In genomic region chr6:44339763-44340625, GRCh38 we compare ENCODE assay signal across 15 cellular contexts. TPM values are rescaled to one million over a fixed set of nuclear protein-coding genes. Genes with fewer than 3 reads are reported as not detected.
DNase-seq lines count a peak whose midpoint lies in the region; ATAC-seq and TF ChIP-seq lines count a peak whose summit lies in the region.
"Had no signal": no experiment of that assay in that cellular context is flagged by ENCODE, and none has a peak within 500 bp of the region (broad histone marks: within the 10 kb centered on the region; RNA-seq: fewer than 3 reads in every experiment).

No MANE protein-coding gene starts in this region.

- DNase-seq in stimulated activated CD4-positive, alpha-beta T cell treated with anti-CD3 and anti-CD28 coated beads, Interleukin-15, amount 100 ng/mL, for 24 hours, result peak; percentile 19
- no peak for DNase-seq in stimulated activated CD4-positive, alpha-beta T cell treated with anti-CD3 and anti-CD28 coated beads, Interleukin-12 subunit alpha, Interleukin-12 subunit beta, amount 100 ng/mL, for 4 hours
- DNase-seq in RPMI7951 (ENCODE audit: low read depth) (peak; percentile 7), fibroblast of villous mesenchyme (ENCODE audit: low read depth) (peak; percentile 14), DMS114 treated with DMSO at 0.1 percent for 48 hours (lab: John Stamatoyannopoulos, UW; ENCODE audit: unreplicated experiment) (no peak)
- no peak for DNase-seq in stimulated activated naive CD8-positive, alpha-beta T cell treated with anti-CD3 and anti-CD28 coated beads, Interleukin-15, amount 100 ng/mL, for 72 hours
- DNase-seq: amygdala, C1 segment of cervical spinal cord, heart left ventricle, T-cell had no signal

- H3K27ac Mint-ChIP-seq in stimulated activated naive CD8-positive, alpha-beta T cell treated with anti-CD3 and anti-CD28 coated beads, Interleukin-15, amount 100 ng/mL, for 72 hours, result no peak overlapping the region
- H3K27ac Mint-ChIP-seq: stimulated activated naive CD8-positive, alpha-beta T cell treated with anti-CD3 and anti-CD28 coated beads, Interleukin-15, Interleukin-2, amounts not matched to agents 100 ng/mL and 50 ng/mL, for 24 hours; T-cell had no signal

- no peak overlapping the region for H3K4me3 ChIP-seq in fibroblast of villous mesenchyme (ENCODE audit: low read depth, low read length)
- H3K4me3 ChIP-seq: heart left ventricle, lung had no signal

- H3K27me3 Mint-ChIP-seq in stimulated activated naive CD8-positive, alpha-beta T cell treated with anti-CD3 and anti-CD28 coated beads, Interleukin-15, amount 100 ng/mL, for 72 hours, result peaks cover 39% of the 10 kb centered on the region

- peak; percentile 40 for ATAC-seq in stimulated activated naive CD8-positive, alpha-beta T cell treated with anti-CD3 and anti-CD28 coated beads, Interleukin-15, amount 100 ng/mL, for 72 hours
- ATAC-seq in HG03378 (IDR thresholded peaks at IDR 0.05; ENCODE audit: unreplicated experiment), result no peak
- ATAC-seq in GM19463 (IDR thresholded peaks at IDR 0.05; ENCODE audit: unreplicated experiment), result no peak
- ATAC-seq: heart left ventricle, T-cell had no signal

- peaks cover 6% of the 10 kb centered on the region for H3K4me1 Mint-ChIP-seq in stimulated activated naive CD8-positive, alpha-beta T cell treated with anti-CD3 and anti-CD28 coated beads, Interleukin-15, amount 100 ng/mL, for 72 hours

- no peak for TF ChIP-seq CTCF in fibroblast of villous mesenchyme (IDR thresholded peaks at IDR 0.05; ENCODE audit: insufficient read depth, low read depth, low read length)

- H3K9me3 Mint-ChIP-seq in stimulated activated naive CD8-positive, alpha-beta T cell treated with anti-CD3 and anti-CD28 coated beads, Interleukin-15, amount 100 ng/mL, for 72 hours, result no peaks in the 10 kb centered on the region
- H3K9me3 Mint-ChIP-seq: stimulated activated naive CD8-positive, alpha-beta T cell treated with anti-CD3 and anti-CD28 coated beads, Interleukin-15, Interleukin-2, amounts not matched to agents 100 ng/mL and 50 ng/mL, for 24 hours; T-cell had no signal

- H3K4me3 Mint-ChIP-seq in stimulated activated naive CD8-positive, alpha-beta T cell treated with anti-CD3 and anti-CD28 coated beads, Interleukin-15, amount 100 ng/mL, for 72 hours, result no peak overlapping the region
- H3K4me3 Mint-ChIP-seq: stimulated activated naive CD8-positive, alpha-beta T cell treated with anti-CD3 and anti-CD28 coated beads, Interleukin-15, Interleukin-2, amounts not matched to agents 100 ng/mL and 50 ng/mL, for 24 hours; T-cell had no signal

RNA-seq across cellular contexts. Expression of gene SPATS1, which starts 2.5 kb away (rescaled TPM):
- total RNA-seq in RPMI7951 (2014; rRNA removed; shearing (Covaris generic)), result not detected in 2 replicates
- total RNA-seq in fibroblast of villous mesenchyme, result not detected in 2 replicates
- total RNA-seq: heart left ventricle, omental fat pad, T-cell had no signal

RNA-seq across cellular contexts. Expression of gene AARS2, which starts 26.8 kb away (rescaled TPM):
- 7.1 and 11.5 TPM in 2 replicates for total RNA-seq in RPMI7951 (2014; rRNA removed; shearing (Covaris generic))
- 10.0 and 16.0 TPM in 2 replicates for total RNA-seq in fibroblast of villous mesenchyme

RNA-seq across cellular contexts. Expression of gene CDC5L, which starts 47.5 kb away (rescaled TPM):
- 26.1 and 33.6 TPM in 2 replicates for total RNA-seq in RPMI7951 (2014; rRNA removed; shearing (Covaris generic))
- 17.7 and 24.2 TPM in 2 replicates for total RNA-seq in fibroblast of villous mesenchyme

Comparison
In these comparisons a context has a peak if more than half of its experiments do, and no peak if none do; other contexts are left out.
1. DNase-seq: peak in stimulated activated CD4-positive, alpha-beta T cell treated with anti-CD3 and anti-CD28 coated beads, Interleukin-15, amount 100 ng/mL, for 24 hours (single experiment), RPMI7951 (single experiment) and fibroblast of villous mesenchyme (single experiment); none in stimulated activated CD4-positive, alpha-beta T cell treated with anti-CD3 and anti-CD28 coated beads, Interleukin-12 subunit alpha, Interleukin-12 subunit beta, amount 100 ng/mL, for 4 hours (single experiment), stimulated activated naive CD8-positive, alpha-beta T cell treated with anti-CD3 and anti-CD28 coated beads, Interleukin-15, amount 100 ng/mL, for 72 hours (0 of 2) and DMS114 treated with DMSO at 0.1 percent for 48 hours (single experiment).